ENCODE assay signal across 30 cellular contexts in the genomic region with DNA sequence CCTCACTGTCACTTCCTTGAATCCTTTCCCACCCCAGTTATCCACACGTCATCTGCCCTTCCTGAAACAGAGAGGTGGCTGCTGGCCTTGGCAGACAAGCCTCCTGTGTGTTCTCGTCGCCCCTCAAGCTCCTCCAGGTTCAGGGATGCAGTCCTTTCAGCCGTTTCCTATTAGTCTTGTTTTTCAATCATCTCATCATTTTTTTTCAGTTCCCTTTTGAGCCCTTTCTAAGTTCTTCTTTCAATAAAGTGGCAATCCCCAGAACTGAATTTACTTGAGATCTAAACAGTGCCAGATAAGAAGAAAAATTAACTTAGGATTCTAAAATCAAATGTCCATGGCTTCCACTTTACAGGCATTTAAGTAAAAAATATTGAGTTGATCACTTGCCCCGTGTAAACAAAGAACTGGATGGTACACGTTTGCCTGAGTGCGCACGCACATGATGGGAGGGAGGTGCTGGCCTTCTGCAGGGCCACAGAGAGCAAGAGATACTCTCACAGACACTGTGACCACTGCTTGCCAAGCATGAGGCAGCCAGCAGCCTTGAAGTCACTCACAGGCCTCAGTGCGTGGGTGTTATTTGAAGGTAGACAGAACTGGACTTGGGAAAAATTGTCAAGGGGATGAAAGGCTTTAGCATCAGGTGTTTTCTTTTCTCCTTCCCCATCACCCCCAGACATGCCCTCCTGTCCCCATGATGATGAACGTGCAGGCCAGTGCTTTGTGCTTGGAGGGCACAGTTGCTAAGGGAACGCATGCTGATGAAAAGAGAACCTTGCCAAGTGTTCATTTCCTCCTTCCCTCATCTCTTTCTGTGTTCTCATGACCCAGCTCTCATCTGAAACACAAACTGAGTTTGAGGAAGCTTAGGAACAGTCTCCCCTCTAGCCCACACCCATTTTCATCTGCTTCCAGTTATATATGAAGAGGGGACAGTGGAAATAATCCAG.
DNase-seq lines count a peak whose midpoint lies in the region; ATAC-seq, FAIRE-seq and TF ChIP-seq lines count a peak whose summit lies in the region.
"Had no signal": no experiment of that assay in that cellular context is flagged by ENCODE, and none has a peak within 500 bp of the region (broad histone marks: within the 10 kb centered on the region; RNA-seq: fewer than 3 reads in every experiment).

No MANE protein-coding gene starts in this region.

- peak; percentile 41 for DNase-seq in DMS153 treated with DMSO at 0.1 percent for 48 hours (lab: John Stamatoyannopoulos, UW; ENCODE audit: unreplicated experiment)
- DNase-seq in NCI-H2029 (lab: John Stamatoyannopoulos, UW): peak; percentile 92
- no peak for DNase-seq in bronchial epithelial cell (ENCODE audit: low read depth)
- no peak for DNase-seq in urothelium cell line (ENCODE audit: low spot score)
- DNase-seq in NCI-H345 treated with DMSO at 0.1 percent for 48 hours (lab: John Stamatoyannopoulos, UW; ENCODE audit: unreplicated experiment): no peak
- no peak for DNase-seq in activated CD4-positive, alpha-beta memory T cell treated with anti-CD3 and anti-CD28 coated beads, Interleukin-2, amount 10 ng/mL, durations not matched to agents 7 days and 5 days
- DNase-seq: activated CD4-positive, alpha-beta T cell treated with anti-CD3 and anti-CD28 coated beads for 1 hour; activated effector memory CD4-positive, alpha-beta T cell treated with anti-CD3 and anti-CD28 coated beads, Interleukin-2, amount 50 U/mL, for 16 hours; BE2C; DMS53; gastrocnemius medialis; MG63; natural killer cell; NCI-H187; NCI-H446; pancreas; Peyer's patch; SJCRH30; spleen; stimulated activated CD4-positive, alpha-beta T cell treated with anti-CD3 and anti-CD28 coated beads, Interleukin-2, amount 100 ng/mL, for 48 hours had no signal

- H3K27me3 Mint-ChIP-seq in activated CD4-positive, alpha-beta memory T cell treated with anti-CD3 and anti-CD28 coated beads, Interleukin-2, amount 10 ng/mL, durations not matched to agents 7 days and 5 days: no peaks in the 10 kb centered on the region

- ATAC-seq in GM19395 (IDR thresholded peaks at IDR 0.05; ENCODE audit: unreplicated experiment) (peak; percentile 66), HG03095 (IDR thresholded peaks at IDR 0.05; ENCODE audit: unreplicated experiment) (no peak)
- ATAC-seq: gastrocnemius medialis; HCT116; natural killer cell; stimulated activated effector memory CD8-positive, alpha-beta T cell treated with anti-CD3 and anti-CD28 coated beads, Interleukin-12 subunit alpha, Interleukin-12 subunit beta, amount 100 ng/mL, for 72 hours had no signal

- no peaks in the 10 kb centered on the region for H3K4me1 Mint-ChIP-seq in activated CD4-positive, alpha-beta memory T cell treated with anti-CD3 and anti-CD28 coated beads, Interleukin-2, amount 10 ng/mL, durations not matched to agents 7 days and 5 days
- H3K4me1 Mint-ChIP-seq: natural killer cell; stimulated activated effector memory CD8-positive, alpha-beta T cell treated with anti-CD3 and anti-CD28 coated beads, Interleukin-12 subunit alpha, Interleukin-12 subunit beta, amount 100 ng/mL, for 72 hours had no signal

- CTCF ChIA-PET in activated CD4-positive, alpha-beta memory T cell treated with anti-CD3 and anti-CD28 coated beads, Interleukin-2, amount 10 ng/mL, durations not matched to agents 7 days and 5 days (lab: Charles Lee): no interaction called here

- H3K4me3 ChIP-seq in bronchial epithelial cell (ENCODE audit: low read depth, low read length): no peak overlapping the region
- H3K4me3 ChIP-seq: esophagus muscularis mucosa, gastrocnemius medialis, MG63, pancreas, Peyer's patch, right atrium auricular region, SJCRH30, spleen had no signal

- POLR2A ChIA-PET in activated CD4-positive, alpha-beta memory T cell treated with anti-CD3 and anti-CD28 coated beads, Interleukin-2, amount 10 ng/mL, durations not matched to agents 7 days and 5 days (lab: Charles Lee): no interaction called here

- H3K27me3 ChIP-seq in bronchial epithelial cell (ENCODE audit: control insufficient read depth, insufficient read depth, low read length): no peaks in the 10 kb centered on the region
- H3K27me3 ChIP-seq: BE2C, esophagus muscularis mucosa, gastrocnemius medialis, MG63, pancreas, Peyer's patch, right atrium auricular region, SJCRH30, spleen had no signal

- H3K36me3 Mint-ChIP-seq in activated CD4-positive, alpha-beta memory T cell treated with anti-CD3 and anti-CD28 coated beads, Interleukin-2, amount 10 ng/mL, durations not matched to agents 7 days and 5 days (ENCODE audit: low read depth): no peaks in the 10 kb centered on the region
- H3K36me3 Mint-ChIP-seq: natural killer cell; stimulated activated effector memory CD8-positive, alpha-beta T cell treated with anti-CD3 and anti-CD28 coated beads, Interleukin-12 subunit alpha, Interleukin-12 subunit beta, amount 100 ng/mL, for 72 hours had no signal

- no peak overlapping the region for H3K4me3 Mint-ChIP-seq in activated CD4-positive, alpha-beta memory T cell treated with anti-CD3 and anti-CD28 coated beads, Interleukin-2, amount 10 ng/mL, durations not matched to agents 7 days and 5 days
- H3K4me3 Mint-ChIP-seq: natural killer cell; stimulated activated effector memory CD8-positive, alpha-beta T cell treated with anti-CD3 and anti-CD28 coated beads, Interleukin-12 subunit alpha, Interleukin-12 subunit beta, amount 100 ng/mL, for 72 hours had no signal

- no peaks in the 10 kb centered on the region for H3K9me3 Mint-ChIP-seq in activated CD4-positive, alpha-beta memory T cell treated with anti-CD3 and anti-CD28 coated beads, Interleukin-2, amount 10 ng/mL, durations not matched to agents 7 days and 5 days

- no peak overlapping the region for H3K27ac Mint-ChIP-seq in activated CD4-positive, alpha-beta memory T cell treated with anti-CD3 and anti-CD28 coated beads, Interleukin-2, amount 10 ng/mL, durations not matched to agents 7 days and 5 days
- H3K27ac Mint-ChIP-seq: natural killer cell; stimulated activated effector memory CD8-positive, alpha-beta T cell treated with anti-CD3 and anti-CD28 coated beads, Interleukin-12 subunit alpha, Interleukin-12 subunit beta, amount 100 ng/mL, for 72 hours had no signal

- no peak for TF ChIP-seq CTCF in bronchial epithelial cell (IDR thresholded peaks at IDR 0.05; ENCODE audit: insufficient read depth, low read length, severe bottlenecking)

- H3K36me3 ChIP-seq in bronchial epithelial cell (ENCODE audit: control insufficient read depth, insufficient read depth, low read length): no peaks in the 10 kb centered on the region
- H3K36me3 ChIP-seq: BE2C, esophagus muscularis mucosa, gastrocnemius medialis, MG63, pancreas, Peyer's patch, right atrium auricular region, SJCRH30, spleen had no signal

- peak; percentile 66 for FAIRE-seq in bronchial epithelial cell (lab: Jason Lieb, UNC)
- no peak for FAIRE-seq in urothelium cell line (lab: Jason Lieb, UNC)
- FAIRE-seq: G401.6, GM18507, islet of Langerhans, pancreas, TTC549 had no signal

Comparison
In these comparisons a context has a peak if more than half of its experiments do, and no peak if none do; other contexts are left out.
1. DNase-seq: peak in DMS153 treated with DMSO at 0.1 percent for 48 hours (single experiment) and NCI-H2029 (single experiment); none in bronchial epithelial cell (single experiment), urothelium cell line (single experiment), NCI-H345 treated with DMSO at 0.1 percent for 48 hours (single experiment) and activated CD4-positive, alpha-beta memory T cell treated with anti-CD3 and anti-CD28 coated beads, Interleukin-2, amount 10 ng/mL, durations not matched to agents 7 days and 5 days (single experiment).